ENCODE assay signal across 8 cellular contexts in genomic region chr3:15332405-15333098, GRCh38. TPM values are rescaled to one million over a fixed set of nuclear protein-coding genes. Genes with fewer than 3 reads are reported as not detected.
DNase-seq lines count a peak whose midpoint lies in the region; ATAC-seq and TF ChIP-seq lines count a peak whose summit lies in the region.

A gene with protein sequence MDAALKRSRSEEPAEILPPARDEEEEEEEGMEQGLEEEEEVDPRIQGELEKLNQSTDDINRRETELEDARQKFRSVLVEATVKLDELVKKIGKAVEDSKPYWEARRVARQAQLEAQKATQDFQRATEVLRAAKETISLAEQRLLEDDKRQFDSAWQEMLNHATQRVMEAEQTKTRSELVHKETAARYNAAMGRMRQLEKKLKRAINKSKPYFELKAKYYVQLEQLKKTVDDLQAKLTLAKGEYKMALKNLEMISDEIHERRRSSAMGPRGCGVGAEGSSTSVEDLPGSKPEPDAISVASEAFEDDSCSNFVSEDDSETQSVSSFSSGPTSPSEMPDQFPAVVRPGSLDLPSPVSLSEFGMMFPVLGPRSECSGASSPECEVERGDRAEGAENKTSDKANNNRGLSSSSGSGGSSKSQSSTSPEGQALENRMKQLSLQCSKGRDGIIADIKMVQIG (minus strand): TSS chr3:15332586. CDS start chr3:15332408, 178 bp downstream.

- H3K4ac ChIP-seq in IMR-90 (ENCODE audit: low read depth, low read length) = peak within 1 kb of the TSS; percentile 62

- TF ChIP-seq CTCF in IMR-90 (conservative IDR thresholded peaks at IDR 0.05; ENCODE audit: low read depth, low read length) = peak; percentile 69
- TF ChIP-seq CTCF in cardiac muscle cell (IDR thresholded peaks at IDR 0.05; ENCODE audit: low read depth, low read length) = peak; percentile 65
- TF ChIP-seq CTCF in parathyroid adenoma (IDR thresholded peaks at IDR 0.05) = peak; percentile 83
- peak; percentile 72 to 95 (median 94) for TF ChIP-seq CTCF in upper lobe of left lung (IDR thresholded peaks at IDR 0.05)

- H3K36me3 ChIP-seq in IMR-90 (ENCODE audit: control insufficient read depth, insufficient read depth, low read length) (no peaks in the 10 kb centered on the region), cardiac muscle cell (no peaks in the 10 kb centered on the region), parathyroid adenoma (ENCODE audit: control insufficient read depth, insufficient read depth, low read length) (no peaks in the 10 kb centered on the region), upper lobe of left lung (peaks cover 0 to 13% (median 0%) of the 10 kb centered on the region in 4 donors)

- H2BK120ac ChIP-seq in IMR-90 (ENCODE audit: low read depth, low read length) = peak within 1 kb of the TSS; percentile 65

- H3K4me3 ChIP-seq in IMR-90 (ENCODE audit: insufficient read depth, low read depth, low read length) (peak within 1 kb of the TSS; percentile 86), cardiac muscle cell (peak within 1 kb of the TSS; percentile 80), parathyroid adenoma (ENCODE audit: low read depth, low read length) (peak within 1 kb of the TSS; percentile 78), upper lobe of left lung (peak within 1 kb of the TSS; percentile 74 to 87 (median 80))

- H3K27me3 Mint-ChIP-seq in activated naive CD8-positive, alpha-beta T cell treated with anti-CD3 and anti-CD28 coated beads, Interleukin-2, amount 50 U/mL, for 24 hours = peaks cover 3% of the 10 kb centered on the region

- 3% methylated on average over 6 of the region's 66 CpGs; no CpG with 5 or more reads in 1 of the 2 experiments for WGBS in IMR-90 (ENCODE audit: extremely low coverage in 2 of 2, insufficient read length in 1 of 2), 2 experiments
- WGBS in upper lobe of left lung, 2 donors = 8 to 42% methylated on average over 22 to 45 of the region's 66 CpGs

- H3K9ac ChIP-seq in IMR-90 (ENCODE audit: low read depth, low read length) (peak within 1 kb of the TSS; percentile 68), parathyroid adenoma (peak within 1 kb of the TSS; percentile 93)

- H3K36me3 Mint-ChIP-seq in activated naive CD8-positive, alpha-beta T cell treated with anti-CD3 and anti-CD28 coated beads, Interleukin-2, amount 50 U/mL, for 24 hours (ENCODE audit: low read depth) = peaks cover under 1% of the 10 kb centered on the region

- peaks cover 9% of the 10 kb centered on the region for H3K79me2 ChIP-seq in parathyroid adenoma

- H2BK20ac ChIP-seq in IMR-90 (ENCODE audit: low read depth, low read length) = no peak within 1 kb of the TSS

- peak; percentile 76 for ATAC-seq in GM21423 (IDR thresholded peaks at IDR 0.05; ENCODE audit: unreplicated experiment)
- ATAC-seq in IMR-90 (ENCODE audit: low read depth) = peak; percentile 95
- ATAC-seq in activated naive CD8-positive, alpha-beta T cell treated with anti-CD3 and anti-CD28 coated beads, Interleukin-2, amount 50 U/mL, for 24 hours = peak; percentile 89
- peak; percentile 92 to 94 for ATAC-seq in upper lobe of left lung (ENCODE audit: low FRiP score in 2 of 2)

- peak within 1 kb of the TSS; percentile 68 for H4K5ac ChIP-seq in IMR-90 (ENCODE audit: low read depth, low read length)

- POLR2A ChIA-PET in IMR-90 (lab: Charles Lee; ENCODE audit: unreplicated experiment) = no interaction called here

- in situ Hi-C loops in IMR-90 (cut with MboI; ENCODE audit: low sequenced_read_pairs) = loop anchor here (5.0 kb wide), 1 partner anchor 65 kb away; no protein-coding TSS in a partner anchor

- no peak for TF ChIP-seq EP300 in upper lobe of left lung (IDR thresholded peaks at IDR 0.05)

- H3K9me1 ChIP-seq in IMR-90 (ENCODE audit: insufficient read depth, low read length) = peaks cover 7% of the 10 kb centered on the region; the same call in 1 of the 2 replicates

- H2AFZ ChIP-seq in IMR-90 (replicated peaks; ENCODE audit: low read length, poor library complexity) (peak within 1 kb of the TSS; percentile 98), parathyroid adenoma (peak within 1 kb of the TSS; percentile 98)

- H3K27ac Mint-ChIP-seq in activated naive CD8-positive, alpha-beta T cell treated with anti-CD3 and anti-CD28 coated beads, Interleukin-2, amount 50 U/mL, for 24 hours = peak within 1 kb of the TSS; percentile 82

- no peaks in the 10 kb centered on the region for H3K9me3 Mint-ChIP-seq in activated naive CD8-positive, alpha-beta T cell treated with anti-CD3 and anti-CD28 coated beads, Interleukin-2, amount 50 U/mL, for 24 hours

- H2AK5ac ChIP-seq in IMR-90 (ENCODE audit: low read depth, low read length) = 0 out of 2 replicates have a peak within 1 kb of the TSS, but pooled peaks have one; percentile 16

- H3K23ac ChIP-seq in IMR-90 (ENCODE audit: low read depth, low read length) = peak within 1 kb of the TSS; percentile 56

- peak within 1 kb of the TSS; percentile 32 for H2BK5ac ChIP-seq in IMR-90 (ENCODE audit: low read depth, low read length, poor library complexity, severe bottlenecking)

- H3K9me3 ChIP-seq in IMR-90 (ENCODE audit: control insufficient read depth, insufficient read depth, low read length) (no peaks in the 10 kb centered on the region), cardiac muscle cell (ENCODE audit: low read depth) (no peaks in the 10 kb centered on the region), parathyroid adenoma (ENCODE audit: control insufficient read depth, low read length) (no peaks in the 10 kb centered on the region), upper lobe of left lung (no peaks in the 10 kb centered on the region)

- H3K4me1 Mint-ChIP-seq in activated naive CD8-positive, alpha-beta T cell treated with anti-CD3 and anti-CD28 coated beads, Interleukin-2, amount 50 U/mL, for 24 hours = peaks cover 44% of the 10 kb centered on the region

- H3K79me1 ChIP-seq in IMR-90 (ENCODE audit: low read depth in 1 of 2, low read length in 2 of 2) = peaks cover 1 to 3% of the 10 kb centered on the region in 2 experiments; a peak in 1 of 4 replicates

- CTCF ChIA-PET in IMR-90 (lab: Yijun Ruan, JAX) = interaction anchor here (0.6 to 1.6 kb wide), 4 partner anchors 12 to 65 kb away, joined by 3 to 12 read pairs (median 4); no protein-coding TSS in a partner anchor

- peak within 1 kb of the TSS in 1 of 2 experiments; percentile 87; a peak in 1 of 4 replicates for H4K8ac ChIP-seq in IMR-90 (ENCODE audit: low read depth in 2 of 2, low read length in 2 of 2)

- intact Hi-C loops in IMR-90 (cut with micrococcal nuclease) = loop anchor here (1.0 to 5.0 kb wide), 3 partner anchors 46 to 125 kb away; partner anchors contain the start of gene CAPN7

- H4K91ac ChIP-seq in IMR-90 (ENCODE audit: insufficient read depth, low read depth, low read length) = no peak within 1 kb of the TSS

- peaks cover 10% of the 10 kb centered on the region for H3K4me1 ChIP-seq in IMR-90 (ENCODE audit: control insufficient read depth, insufficient read depth, low read length)
- H3K4me1 ChIP-seq in cardiac muscle cell (ENCODE audit: low read depth) = peaks cover 16% of the 10 kb centered on the region
- H3K4me1 ChIP-seq in parathyroid adenoma = peaks cover 34% of the 10 kb centered on the region
- peaks cover 12 to 55% (median 26%) of the 10 kb centered on the region in 4 donors for H3K4me1 ChIP-seq in upper lobe of left lung

- H2AK9ac ChIP-seq in IMR-90 (replicated peaks; ENCODE audit: low read depth, low read length, poor library complexity) = peak within 1 kb of the TSS; percentile 92

- H3K18ac ChIP-seq in IMR-90 (ENCODE audit: low read depth, low read length) = peak within 1 kb of the TSS; percentile 63; the same call in 1 of the 2 replicates

- no TSS peak for BruUV-seq in IMR-90 (replicated peaks; lab: Mats Ljungman, UMichigan)

- H3K27ac ChIP-seq in IMR-90 (ENCODE audit: insufficient read depth, low read length) (peak within 1 kb of the TSS; percentile 38; the same call in 1 of the 2 replicates), cardiac muscle cell (no peak within 1 kb of the TSS), parathyroid adenoma (peak within 1 kb of the TSS; percentile 90), upper lobe of left lung (peak within 1 kb of the TSS; percentile 71 to 92 (median 84))

- DNase-seq in DMS 273 treated with DMSO at 0.1 percent for 48 hours (lab: John Stamatoyannopoulos, UW) (peak; percentile 19), IMR-90 (peak; percentile 47), SW 1271 (lab: John Stamatoyannopoulos, UW) (peak; percentile 24 to 63), cardiac muscle cell (ENCODE audit: low read depth in 1 of 2, low spot score in 1 of 2) (peak; percentile 74 to 86), upper lobe of left lung (peak; percentile 86 to 96)
- DNase-seq in activated naive CD8-positive, alpha-beta T cell treated with anti-CD3 and anti-CD28 coated beads, Interleukin-2, amount 50 U/mL, for 24 hours = peak; percentile 77

- no peak within 1 kb of the TSS for H2BK15ac ChIP-seq in IMR-90 (ENCODE audit: low read depth, low read length)

- TF ChIP-seq RAD21 in IMR-90 (IDR thresholded peaks at IDR 0.05; ENCODE audit: low read length) = peak; percentile 62

- H3K14ac ChIP-seq in IMR-90 (replicated peaks; ENCODE audit: low read depth, low read length) = peak within 1 kb of the TSS; percentile 82

- H3K4me3 Mint-ChIP-seq in activated naive CD8-positive, alpha-beta T cell treated with anti-CD3 and anti-CD28 coated beads, Interleukin-2, amount 50 U/mL, for 24 hours = peak within 1 kb of the TSS; percentile 84

- dilution Hi-C loops in IMR-90 (cut with HindIII; ENCODE audit: low sequenced_read_pairs, unreplicated experiment) = no loop called here

- H3K27me3 ChIP-seq in IMR-90 (ENCODE audit: control insufficient read depth, insufficient read depth, low read length) (no peaks in the 10 kb centered on the region), cardiac muscle cell (no peaks in the 10 kb centered on the region), parathyroid adenoma (ENCODE audit: control insufficient read depth, insufficient read depth, low read length) (no peaks in the 10 kb centered on the region), upper lobe of left lung (no peaks in the 10 kb centered on the region)

- H3K56ac ChIP-seq in IMR-90 (ENCODE audit: extremely low read depth, insufficient read depth, low read length) = peak within 1 kb of the TSS; percentile 68; the same call in 1 of the 2 replicates

- TF ChIP-seq POLR2A in IMR-90 (IDR thresholded peaks at IDR 0.05; ENCODE audit: low read depth, low read length) = no peak
- TF ChIP-seq POLR2A in upper lobe of left lung (IDR thresholded peaks at IDR 0.05) = peak in 3 of 4 donors; percentile 45 to 91 (median 66)

- H4K20me1 ChIP-seq in IMR-90 (ENCODE audit: insufficient read depth, low read length) = no peaks in the 10 kb centered on the region

- peak within 1 kb of the TSS; percentile 97 for H3K4me2 ChIP-seq in IMR-90 (ENCODE audit: low read depth, low read length)
- peak within 1 kb of the TSS; percentile 93 for H3K4me2 ChIP-seq in parathyroid adenoma (ENCODE audit: low read length)

TF ChIP-seq in IMR-90, 13 proteins besides CTCF, POLR2A, EP300 and RAD21 (continues in another document):
- TF ChIP-seq MXI1 (IDR thresholded peaks at IDR 0.05; ENCODE audit: borderline replicate concordance, low read depth, low read length) = 0 out of 2 replicates have a peak, but pooled peaks have one; percentile 35

RNA-seq across cellular contexts. Expression of the gene that starts here (rescaled TPM):
- total RNA-seq in IMR-90 (2012; rRNA removed) (14.0 and 14.2 TPM in 2 replicates), cardiac muscle cell (17.2 and 18.5 TPM in 2 replicates), upper lobe of left lung (100 to 1,000 TPM in 2 of 6 donors, 10 to 100 TPM in 4; 83.8 to 150 (median 94.7) TPM)
- polyA plus RNA-seq in IMR-90 (2012; rRNA removed) (22.3 and 23.5 TPM in 2 replicates), cardiac muscle cell (10.6 and 11.1 TPM in 2 replicates)
- polyA plus RNA-seq in IMR-90 (2012; cell fraction: cytosol; rRNA removed) = 20.8 and 23.4 TPM in 2 replicates
- polyA plus RNA-seq in IMR-90 (2012; cell fraction: nucleus; rRNA removed; ENCODE audit: low replicate concordance) = 18.9 and 31.2 TPM in 2 replicates

Comparison
In these comparisons a context has a peak if more than half of its experiments do, and no peak if none do; other contexts are left out.
1. DNase-seq: peak in every context shown above with its lines; median percentile 91 in upper lobe of left lung; 80 in cardiac muscle cell; 77 in activated naive CD8-positive, alpha-beta T cell treated with anti-CD3 and anti-CD28 coated beads, Interleukin-2, amount 50 U/mL, for 24 hours; 47 in IMR-90; 44 in SW 1271; 19 in DMS 273 treated with DMSO at 0.1 percent for 48 hours.